Comparison of ENCODE assay signal across 8 cellular contexts in genomic region chr7:33903770-33904679, GRCh38. TPM values are rescaled to one million over a fixed set of nuclear protein-coding genes. Genes with fewer than 3 reads are reported as not detected.
A peak's percentile ranks its signal among the peaks of the same experiment; 100 is the strongest.
DNase-seq lines count a peak whose midpoint lies in the region; ATAC-seq and TF ChIP-seq lines count a peak whose summit lies in the region.

No MANE protein-coding gene starts in this region.

- H3K27ac ChIP-seq in ACC112 (ENCODE audit: low read depth, low read length) (peak overlapping the region; percentile 85), SJCRH30 (no peak overlapping the region; the same call in 1 of the 2 replicates), right lobe of liver (peak overlapping the region; percentile 46 to 85 (median 58))

- no peak for TF ChIP-seq CTCF in right lobe of liver (IDR thresholded peaks at IDR 0.05)

- ATAC-seq in GM18909 (IDR thresholded peaks at IDR 0.05; ENCODE audit: poor library complexity, unreplicated experiment) (peak; percentile 40), right lobe of liver (peak; percentile 63 to 69 (median 68)), GM21423 (IDR thresholded peaks at IDR 0.05; ENCODE audit: unreplicated experiment) (no peak)

- intact Hi-C loops in right lobe of liver (cut with DNase I), result no loop called here

- H3K36me3 ChIP-seq in ACC112 (ENCODE audit: insufficient read depth, low read length) (no peaks in the 10 kb centered on the region), SJCRH30 (no peaks in the 10 kb centered on the region), right lobe of liver (no peaks in the 10 kb centered on the region)

- peak overlapping the region; percentile 93 for H3K4me3 ChIP-seq in ACC112 (ENCODE audit: low read depth, low read length)
- peak overlapping the region; percentile 74 for H3K4me3 ChIP-seq in SJCRH30
- peak overlapping the region; percentile 41 to 51 (median 42) for H3K4me3 ChIP-seq in right lobe of liver

- H2AFZ ChIP-seq in ACC112 (ENCODE audit: low read length, unreplicated experiment), result peak overlapping the region; percentile 88

- H3K79me2 ChIP-seq in ACC112 (ENCODE audit: control insufficient read depth, insufficient read depth, low read length, unreplicated experiment), result peaks cover 19% of the 10 kb centered on the region

- 4% methylated on average over 31 of the region's 56 CpGs for WGBS in right lobe of liver (ENCODE audit: insufficient coverage, low coverage, low lambda C conversion rate, missing lambda C conversion rate)

- H3K9me3 ChIP-seq in SJCRH30 (replicated peaks) (no peaks in the 10 kb centered on the region), right lobe of liver (no peaks in the 10 kb centered on the region)

- DNase-seq in SJCRH30, result peak; percentile 41 to 60
- peak; percentile 77 for DNase-seq in ecto neural progenitor cell (ENCODE audit: low spot score)
- peak in 2 of 3 donors; percentile 50 to 53 for DNase-seq in right lobe of liver
- DNase-seq in stimulated activated CD4-positive, alpha-beta T cell treated with anti-CD3 and anti-CD28 coated beads, Interleukin-4, amount 100 ng/mL, for 4 hours, result peak; percentile 11 to 14
- no peak for DNase-seq in NCI-H187 treated with DMSO at 0.1 percent for 48 hours (lab: John Stamatoyannopoulos, UW)

- H3K27me3 ChIP-seq in ACC112 (ENCODE audit: insufficient read depth, low read length), result no peaks in the 10 kb centered on the region
- H3K27me3 ChIP-seq in SJCRH30, result peaks cover 11% of the 10 kb centered on the region; the same call in 1 of the 2 replicates
- peaks cover 0 to 6% of the 10 kb centered on the region in 2 donors for H3K27me3 ChIP-seq in right lobe of liver

- H3K4me1 ChIP-seq in ACC112 (ENCODE audit: control insufficient read depth, insufficient read depth, low read length, unreplicated experiment) (peaks cover 47% of the 10 kb centered on the region), SJCRH30 (no peaks in the 10 kb centered on the region), right lobe of liver (peaks cover 0 to 17% (median 0%) of the 10 kb centered on the region in 4 donors)

- TF ChIP-seq POLR2A in right lobe of liver (IDR thresholded peaks at IDR 0.05), result no peak

RNA-seq across cellular contexts. Expression of gene BMPER, which starts 1.3 kb away (rescaled TPM):
- 0.47 and 0.71 TPM in 2 replicates for total RNA-seq in SJCRH30 (2014; rRNA removed; shearing (Covaris generic))
- 10 to 100 TPM in 3 of 6 experiments, 1 to 10 TPM in 3; 5.8 to 17.1 (median 10.4) TPM for total RNA-seq in right lobe of liver

Comparison
In these comparisons a context has a peak if more than half of its experiments do, and no peak if none do; other contexts are left out.
1. H3K4me3 ChIP-seq: peak in every context shown above with its lines; median percentile 93 in ACC112; 74 in SJCRH30; 42 in right lobe of liver.